In genomic region chr10:24396396-24396795, GRCh38 we compare ENCODE assay signal across 1 cellular context.
TF ChIP-seq lines count a peak whose summit lies in the region.

No MANE protein-coding gene starts in this region.

TF ChIP-seq in K562, 482 proteins besides CTCF, POLR2A, EP300 and RAD21 (continued from another document):
- TF ChIP-seq ZNF277 (CRISPR knock-in tag; IDR thresholded peaks at IDR 0.05; ENCODE audit: borderline replicate concordance), result no peak
- no peak for TF ChIP-seq ESRRA (IDR thresholded peaks at IDR 0.05; ENCODE audit: borderline replicate concordance, low read depth)
